In genomic region chr15:31364301-31365031, GRCh38 we compare ENCODE assay signal across 8 cellular contexts. TPM values are rescaled to one million over a fixed set of nuclear protein-coding genes. Genes with fewer than 3 reads are reported as not detected.
DNase-seq lines count a peak whose midpoint lies in the region; ATAC-seq and TF ChIP-seq lines count a peak whose summit lies in the region.

No MANE protein-coding gene starts in this region.

- in situ Hi-C loops in G401 (cut with HindIII; ENCODE audit: low sequenced_read_pairs): no loop called here

- H3K27ac ChIP-seq in coronary artery (peak overlapping the region; percentile 62 to 94), neutrophil (peak overlapping the region; percentile 95)

- no peaks in the 10 kb centered on the region for H3K27me3 ChIP-seq in neutrophil

- H3K4me3 ChIP-seq in coronary artery: peak overlapping the region; percentile 69
- peak overlapping the region; percentile 22 to 49 for H3K4me3 ChIP-seq in neutrophil (ENCODE audit: low read depth in 1 of 2, low read length in 1 of 2)

- TF ChIP-seq CTCF in coronary artery (IDR thresholded peaks at IDR 0.05) (no peak), neutrophil (IDR thresholded peaks at IDR 0.05) (no peak)

- no peaks in the 10 kb centered on the region for H3K9me3 ChIP-seq in neutrophil

- DNase-seq in G401 (ENCODE audit: low spot score) (peak; percentile 74), NCI-H69 (lab: John Stamatoyannopoulos, UW) (peak; percentile 96), coronary artery (ENCODE audit: low spot score) (no peak), NCI-H524 (lab: John Stamatoyannopoulos, UW) (no peak), globus pallidus (ENCODE audit: low spot score) (no peak)

- H3K36me3 ChIP-seq in neutrophil: no peaks in the 10 kb centered on the region

- peaks cover 98 to 99% of the 10 kb centered on the region in 2 experiments for H3K4me1 ChIP-seq in neutrophil (ENCODE audit: control insufficient read depth in 1 of 2, insufficient read depth in 1 of 2, low read depth in 1 of 2, low read length in 1 of 2)

- ATAC-seq in HG02623 (IDR thresholded peaks at IDR 0.05; ENCODE audit: unreplicated experiment) (no peak), GM21526 (IDR thresholded peaks at IDR 0.05; ENCODE audit: low FRiP score, unreplicated experiment) (no peak)

RNA-seq across cellular contexts. Expression of gene KLF13, which starts 37.8 kb away (rescaled TPM):
- total RNA-seq in G401 (2014; rRNA removed; shearing (Covaris generic)): 7.6 and 14.2 TPM in 2 replicates

Comparison
In these comparisons a context has a peak if more than half of its experiments do, and no peak if none do; other contexts are left out.
1. DNase-seq: peak in G401 (single experiment) and NCI-H69 (single experiment); none in coronary artery (single experiment), NCI-H524 (0 of 2) and globus pallidus (single experiment).